17 cellular contexts compared by ENCODE assay signal in the genomic region with DNA sequence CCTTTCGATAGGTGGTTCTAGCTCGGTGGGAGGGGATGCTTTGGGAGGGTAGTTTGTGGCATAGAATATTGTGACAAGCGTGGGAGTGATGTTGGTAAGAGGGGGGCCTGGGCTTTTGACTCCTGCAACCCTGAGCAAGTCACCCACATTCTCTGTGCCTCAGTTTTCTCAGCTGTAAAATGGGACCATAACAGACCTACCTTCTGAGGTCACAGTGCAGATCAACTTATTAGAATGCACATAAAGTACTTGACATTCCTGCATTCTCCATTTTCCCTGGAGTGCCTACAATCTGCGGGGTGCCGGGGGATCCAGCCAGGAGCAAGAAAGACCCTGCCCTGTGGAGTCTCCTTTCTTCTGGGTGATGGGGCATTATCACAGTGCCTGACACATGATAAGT.
A peak's percentile ranks its signal among the peaks of the same experiment; 100 is the strongest.
DNase-seq lines count a peak whose midpoint lies in the region; ATAC-seq and TF ChIP-seq lines count a peak whose summit lies in the region.
"Had no signal": no experiment of that assay in that cellular context is flagged by ENCODE, and none has a peak within 500 bp of the region (broad histone marks: within the 10 kb centered on the region; RNA-seq: fewer than 3 reads in every experiment).

No MANE protein-coding gene starts in this region.

- no peak overlapping the region for H3K4me2 ChIP-seq in neural progenitor cell
- H3K4me2 ChIP-seq: A549 had no signal

- H3K4me1 ChIP-seq in adipocyte (ENCODE audit: control insufficient read depth, insufficient read depth, low read length) (peaks cover 27% of the 10 kb centered on the region), neural progenitor cell (no peaks in the 10 kb centered on the region)
- H3K4me1 ChIP-seq: A549, BE2C, Caco-2 had no signal

- TF ChIP-seq CTCF in CD14-positive monocyte (IDR thresholded peaks at IDR 0.05) = no peak
- TF ChIP-seq CTCF in HL-60 (IDR thresholded peaks at IDR 0.05; ENCODE audit: insufficient read depth, low read length) = no peak
- no peak for TF ChIP-seq CTCF in neural progenitor cell (IDR thresholded peaks at IDR 0.05)

- intact Hi-C loops in CD14-positive monocyte (cut with micrococcal nuclease) = loop anchor here in 1 of 2 donors (2.0 to 10.0 kb wide), 2 partner anchors 15 to 69 kb away; no protein-coding TSS in a partner anchor

- no peaks in the 10 kb centered on the region for H3K27me3 ChIP-seq in HL-60 (ENCODE audit: insufficient read depth, poor library complexity, severe bottlenecking)
- H3K27me3 ChIP-seq in adipocyte (replicated peaks; ENCODE audit: control insufficient read depth, insufficient read depth, low read length) = peaks cover 6% of the 10 kb centered on the region
- no peaks in the 10 kb centered on the region for H3K27me3 ChIP-seq in neural progenitor cell

- H3K4me3 Mint-ChIP-seq in CD14-positive monocyte = peak overlapping the region in 1 of 2 donors; percentile 67
- peak overlapping the region; percentile 15 for H3K4me3 Mint-ChIP-seq in neural progenitor cell
- H3K4me3 Mint-ChIP-seq: CD8-positive, alpha-beta T cell; HFFc6; IgD-negative memory B cell had no signal

- no peaks in the 10 kb centered on the region for H3K79me2 ChIP-seq in neural progenitor cell (ENCODE audit: low read depth)

- H3K9ac ChIP-seq in adipocyte (ENCODE audit: low read length) = peak overlapping the region; percentile 11
- no peak overlapping the region for H3K9ac ChIP-seq in neural progenitor cell

- peak overlapping the region; percentile 92 to 99 (median 98) for H3K27ac Mint-ChIP-seq in CD14-positive monocyte
- peak overlapping the region; percentile 33 for H3K27ac Mint-ChIP-seq in neural progenitor cell
- H3K27ac Mint-ChIP-seq: CD8-positive, alpha-beta T cell; HFFc6; IgD-negative memory B cell had no signal

- no peaks in the 10 kb centered on the region for H4K20me1 ChIP-seq in neural progenitor cell (ENCODE audit: low read depth)

- peaks cover 4% of the 10 kb centered on the region for H3K9me3 ChIP-seq in adipocyte (ENCODE audit: control insufficient read depth, low read length)
- H3K9me3 ChIP-seq in neural progenitor cell (ENCODE audit: low read depth) = no peaks in the 10 kb centered on the region
- H3K9me3 ChIP-seq: A549, BE2C, Caco-2 had no signal

- ATAC-seq in GM19324 (IDR thresholded peaks at IDR 0.05; ENCODE audit: low FRiP score, unreplicated experiment) = no peak
- ATAC-seq: A549; CD8-positive, alpha-beta T cell had no signal

- no peak overlapping the region for H3K4me3 ChIP-seq in HL-60 (replicated peaks; ENCODE audit: insufficient read depth, low read length)
- H3K4me3 ChIP-seq in adipocyte (ENCODE audit: low read length) = no peak overlapping the region
- H3K4me3 ChIP-seq in neural progenitor cell = no peak overlapping the region
- H3K4me3 ChIP-seq: A549 had no signal

- H3K27me3 Mint-ChIP-seq in CD14-positive monocyte (ENCODE audit: low read depth in 3 of 3) (no peaks in the 10 kb centered on the region), neural progenitor cell (ENCODE audit: insufficient read depth, low read depth) (peaks cover 21% of the 10 kb centered on the region)

- no peak overlapping the region for H2AFZ ChIP-seq in neural progenitor cell (replicated peaks)

- DNase-seq in CD14-positive monocyte (ENCODE audit: low spot score) = no peak
- DNase-seq in HL-60 (ENCODE audit: low read depth in 1 of 2, low spot score in 1 of 2) = no peak
- no peak for DNase-seq in adipocyte (ENCODE audit: low read depth)
- DNase-seq in neural progenitor cell (ENCODE audit: low spot score) = no peak
- no peak for DNase-seq in kidney tubule cell (ENCODE audit: low spot score)
- no peak for DNase-seq in ureter (ENCODE audit: low spot score)
- DNase-seq in epidermal melanocyte (ENCODE audit: insufficient read length, low spot score) = no peak
- DNase-seq: BE2C; Caco-2; CD8-positive, alpha-beta T cell; DMS53; HCEC 1CT; HFFc6 had no signal

- peaks cover 17 to 20% of the 10 kb centered on the region in 2 donors for H3K36me3 Mint-ChIP-seq in CD14-positive monocyte
- no peaks in the 10 kb centered on the region for H3K36me3 Mint-ChIP-seq in neural progenitor cell
- H3K36me3 Mint-ChIP-seq: CD8-positive, alpha-beta T cell; IgD-negative memory B cell had no signal

- H3K36me3 ChIP-seq in adipocyte (ENCODE audit: control insufficient read depth, insufficient read depth, low read length, severe bottlenecking) (no peaks in the 10 kb centered on the region), neural progenitor cell (no peaks in the 10 kb centered on the region)
- H3K36me3 ChIP-seq: BE2C had no signal

- H3K9me3 Mint-ChIP-seq in CD14-positive monocyte = peaks cover 0 to 7% (median 5%) of the 10 kb centered on the region in 7 donors
- H3K9me3 Mint-ChIP-seq in neural progenitor cell = no peaks in the 10 kb centered on the region
- H3K9me3 Mint-ChIP-seq: CD8-positive, alpha-beta T cell; HFFc6; IgD-negative memory B cell had no signal

- H3F3A ChIP-seq in neural progenitor cell (ENCODE audit: low read depth) = no peaks in the 10 kb centered on the region

- H3K27ac ChIP-seq in HL-60 (replicated peaks) = peak overlapping the region; percentile 59
- H3K27ac ChIP-seq in neural progenitor cell = no peak overlapping the region
- H3K27ac ChIP-seq: A549, C4-2B had no signal

- H3K4me1 Mint-ChIP-seq in CD14-positive monocyte (peaks cover 92% of the 10 kb centered on the region), neural progenitor cell (peaks cover 18% of the 10 kb centered on the region)
- H3K4me1 Mint-ChIP-seq: IgD-negative memory B cell had no signal
